In genomic region chr9:109012876-109013677, GRCh38 we compare ENCODE assay signal across 1 cellular context.
TF ChIP-seq lines count a peak whose summit lies in the region.

CTNNAL1 (minus strand) TSS chr9:109013499; CDS start chr9:109013442, 57 bp downstream.

TF ChIP-seq in GM12878, 131 proteins besides CTCF, POLR2A, EP300 and RAD21 (continued from another document):
- TF ChIP-seq, protein P1, sequence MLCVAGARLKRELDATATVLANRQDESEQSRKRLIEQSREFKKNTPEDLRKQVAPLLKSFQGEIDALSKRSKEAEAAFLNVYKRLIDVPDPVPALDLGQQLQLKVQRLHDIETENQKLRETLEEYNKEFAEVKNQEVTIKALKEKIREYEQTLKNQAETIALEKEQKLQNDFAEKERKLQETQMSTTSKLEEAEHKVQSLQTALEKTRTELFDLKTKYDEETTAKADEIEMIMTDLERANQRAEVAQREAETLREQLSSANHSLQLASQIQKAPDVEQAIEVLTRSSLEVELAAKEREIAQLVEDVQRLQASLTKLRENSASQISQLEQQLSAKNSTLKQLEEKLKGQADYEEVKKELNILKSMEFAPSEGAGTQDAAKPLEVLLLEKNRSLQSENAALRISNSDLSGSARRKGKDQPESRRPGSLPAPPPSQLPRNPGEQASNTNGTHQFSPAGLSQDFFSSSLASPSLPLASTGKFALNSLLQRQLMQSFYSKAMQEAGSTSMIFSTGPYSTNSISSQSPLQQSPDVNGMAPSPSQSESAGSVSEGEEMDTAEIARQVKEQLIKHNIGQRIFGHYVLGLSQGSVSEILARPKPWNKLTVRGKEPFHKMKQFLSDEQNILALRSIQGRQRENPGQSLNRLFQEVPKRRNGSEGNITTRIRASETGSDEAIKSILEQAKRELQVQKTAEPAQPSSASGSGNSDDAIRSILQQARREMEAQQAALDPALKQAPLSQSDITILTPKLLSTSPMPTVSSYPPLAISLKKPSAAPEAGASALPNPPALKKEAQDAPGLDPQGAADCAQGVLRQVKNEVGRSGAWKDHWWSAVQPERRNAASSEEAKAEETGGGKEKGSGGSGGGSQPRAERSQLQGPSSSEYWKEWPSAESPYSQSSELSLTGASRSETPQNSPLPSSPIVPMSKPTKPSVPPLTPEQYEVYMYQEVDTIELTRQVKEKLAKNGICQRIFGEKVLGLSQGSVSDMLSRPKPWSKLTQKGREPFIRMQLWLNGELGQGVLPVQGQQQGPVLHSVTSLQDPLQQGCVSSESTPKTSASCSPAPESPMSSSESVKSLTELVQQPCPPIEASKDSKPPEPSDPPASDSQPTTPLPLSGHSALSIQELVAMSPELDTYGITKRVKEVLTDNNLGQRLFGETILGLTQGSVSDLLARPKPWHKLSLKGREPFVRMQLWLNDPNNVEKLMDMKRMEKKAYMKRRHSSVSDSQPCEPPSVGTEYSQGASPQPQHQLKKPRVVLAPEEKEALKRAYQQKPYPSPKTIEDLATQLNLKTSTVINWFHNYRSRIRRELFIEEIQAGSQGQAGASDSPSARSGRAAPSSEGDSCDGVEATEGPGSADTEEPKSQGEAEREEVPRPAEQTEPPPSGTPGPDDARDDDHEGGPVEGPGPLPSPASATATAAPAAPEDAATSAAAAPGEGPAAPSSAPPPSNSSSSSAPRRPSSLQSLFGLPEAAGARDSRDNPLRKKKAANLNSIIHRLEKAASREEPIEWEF (IDR thresholded peaks at IDR 0.05; ENCODE audit: insufficient replicate concordance, low read depth, low read length), result no peak
- TF ChIP-seq RAD51 (IDR thresholded peaks at IDR 0.05) (no peak), CBX3 (IDR thresholded peaks at IDR 0.05; ENCODE audit: borderline replicate concordance, low read depth) (no peak), TCF3 (IDR thresholded peaks at IDR 0.05; ENCODE audit: borderline replicate concordance, insufficient read depth, low read depth, low read length) (no peak), IKZF1 (conservative IDR thresholded peaks at IDR 0.05) (peak; percentile 6), MTA3 (IDR thresholded peaks at IDR 0.05; ENCODE audit: borderline replicate concordance, low read length) (no peak; the same call in 1 of the 2 replicates), NR2F1 (conservative IDR thresholded peaks at IDR 0.05) (0 out of 2 replicates have a peak, but pooled peaks have one; percentile 24)
